ENCODE assay signal across 31 cellular contexts in genomic region chr2:223273995-223274394, GRCh38.
"Had no signal": no experiment of that assay in that cellular context is flagged by ENCODE, and none has a peak within 500 bp of the region (broad histone marks: within the 10 kb centered on the region; RNA-seq: fewer than 3 reads in every experiment).

No MANE protein-coding gene starts in this region.

- H3K4me1 ChIP-seq: ascending aorta had no signal

- DNase-seq: activated CD4-positive, alpha-beta memory T cell treated with anti-CD3 and anti-CD28 coated beads, Interleukin-2, amount 10 ng/mL, durations not matched to agents 7 days and 5 days; activated CD4-positive, alpha-beta T cell treated with anti-CD3 and anti-CD28 coated beads for 1 hour; activated CD4-positive, alpha-beta T cell treated with anti-CD3 and anti-CD28 coated beads for 36 hours; activated CD4-positive, alpha-beta T cell treated with anti-CD3 and anti-CD28 coated beads for 48 hours; activated CD4-positive, alpha-beta T cell treated with anti-CD3 and anti-CD28 coated beads, Interleukin-2, amount 10 ng/mL, durations not matched to agents 7 days and 5 days; activated CD4-positive, alpha-beta T cell treated with anti-CD3 and anti-CD28 coated beads, Interleukin-2, amount 50 U/mL, for 48 hours; activated CD4-positive, CD25-positive, alpha-beta regulatory T cell; activated CD8-positive, alpha-beta memory T cell treated with anti-CD3 and anti-CD28 coated beads for 24 hours; activated CD8-positive, alpha-beta memory T cell treated with anti-CD3 and anti-CD28 coated beads, Interleukin-2, amount 10 ng/mL, durations not matched to agents 7 days and 5 days; activated CD8-positive, alpha-beta memory T cell treated with anti-CD3 and anti-CD28 coated beads, Interleukin-2, amount 50 U/mL, for 48 hours; activated CD8-positive, alpha-beta T cell treated with anti-CD3 and anti-CD28 coated beads, Interleukin-2, amount 10 ng/mL, durations not matched to agents 7 days and 5 days; activated effector memory CD4-positive, alpha-beta T cell treated with Interleukin-2 at 50 U/mL for 16 hours; activated gamma-delta T cell; activated naive CD4-positive, alpha-beta T cell treated with anti-CD3 and anti-CD28 coated beads, Interleukin-2, amount 10 ng/mL, durations not matched to agents 7 days and 5 days; activated naive CD4-positive, alpha-beta T cell treated with Interleukin-2 at 50 U/mL for 16 hours; activated naive CD8-positive, alpha-beta T cell treated with anti-CD3 and anti-CD28 coated beads, Interleukin-2, amount 10 ng/mL, durations not matched to agents 7 days and 5 days; activated naive CD8-positive, alpha-beta T cell treated with anti-CD3 and anti-CD28 coated beads, Interleukin-2, amount 50 U/mL, for 24 hours; activated T-cell treated with anti-CD3 and anti-CD28 coated beads, Interleukin-2, amount 50 U/mL, for 24 hours; activated T-cell treated with anti-CD3 and anti-CD28 coated beads, Interleukin-2, amount 50 U/mL, for 48 hours; amygdala; anterior cingulate cortex; caudate nucleus; cerebellar nuclear complex; T-helper 1 cell; T-helper 2 cell; T-helper 9 cell had no signal

- H3K27me3 ChIP-seq: ascending aorta, cardiac muscle cell had no signal

- H3K36me3 ChIP-seq: ascending aorta, cardiac muscle cell, WERI-Rb-1 had no signal

- H3K27ac ChIP-seq: ascending aorta, cardiac muscle cell, WERI-Rb-1 had no signal

- ATAC-seq: activated CD4-positive, alpha-beta T cell treated with anti-CD3 and anti-CD28 coated beads for 36 hours; activated CD4-positive, CD25-positive, alpha-beta regulatory T cell treated with anti-CD3 and anti-CD28 coated beads, Interleukin-2, amount 50 U/mL, for 24 hours; activated CD8-positive, alpha-beta memory T cell treated with anti-CD3 and anti-CD28 coated beads, Interleukin-2, amount 10 ng/mL, durations not matched to agents 7 days and 5 days; activated CD8-positive, alpha-beta T cell treated with anti-CD3 and anti-CD28 coated beads, Interleukin-2, amount 10 ng/mL, durations not matched to agents 7 days and 5 days; activated naive CD8-positive, alpha-beta T cell treated with anti-CD3 and anti-CD28 coated beads, Interleukin-2, amount 50 U/mL, for 24 hours; WTC11 had no signal

- H3K9me3 ChIP-seq: ascending aorta had no signal

- H3K4me3 ChIP-seq: ascending aorta, cardiac muscle cell had no signal
